Comparison of ENCODE assay signal across 30 cellular contexts in the genomic region with DNA sequence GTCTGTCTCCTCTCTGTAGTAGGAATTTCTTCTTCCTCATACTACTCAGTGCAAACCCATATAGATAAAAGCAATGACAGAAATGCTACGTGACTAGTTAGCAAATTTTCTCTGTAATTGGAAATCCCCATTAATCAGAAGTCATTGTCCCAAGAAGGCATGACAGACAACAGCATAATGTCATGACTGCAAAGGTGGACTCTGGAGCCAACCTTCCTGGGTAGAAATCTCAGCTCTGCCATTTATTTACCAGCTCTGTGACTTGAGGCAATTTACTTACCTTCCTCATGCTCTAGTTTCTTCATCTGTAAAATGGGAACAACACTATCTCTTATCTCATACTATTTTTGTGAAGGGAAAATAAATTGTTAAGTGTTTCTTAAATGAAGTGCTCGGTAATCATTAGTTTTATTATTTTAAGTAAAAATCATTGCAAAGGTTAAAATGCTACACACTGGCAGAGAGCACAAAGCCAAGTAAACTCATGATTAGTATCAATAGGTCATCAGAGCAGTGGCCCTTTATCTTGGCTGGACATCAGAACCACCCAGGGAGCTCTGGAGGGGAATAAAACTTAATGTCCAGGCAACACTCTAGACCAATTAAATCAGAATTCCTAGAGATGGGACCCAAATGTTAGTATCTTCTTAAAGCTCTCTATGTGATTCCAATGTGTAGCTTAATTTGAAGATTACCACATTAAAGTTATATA. TPM values are rescaled to one million over a fixed set of nuclear protein-coding genes. Genes with fewer than 3 reads are reported as not detected.
"Had no signal": no experiment of that assay in that cellular context is flagged by ENCODE, and none has a peak within 500 bp of the region (broad histone marks: within the 10 kb centered on the region; RNA-seq: fewer than 3 reads in every experiment).

No MANE protein-coding gene starts in this region.

- DNase-seq: activated CD4-positive, alpha-beta memory T cell treated with anti-CD3 and anti-CD28 coated beads, Interleukin-2, amount 10 ng/mL, durations not matched to agents 7 days and 5 days; activated CD4-positive, alpha-beta T cell treated with anti-CD3 and anti-CD28 coated beads for 1 hour; activated CD4-positive, alpha-beta T cell treated with anti-CD3 and anti-CD28 coated beads for 4 hours; activated CD4-positive, alpha-beta T cell treated with anti-CD3 and anti-CD28 coated beads, Interleukin-2, amount 10 ng/mL, durations not matched to agents 7 days and 5 days; activated CD4-positive, alpha-beta T cell treated with anti-CD3 and anti-CD28 coated beads, Interleukin-2, amount 50 U/mL, for 4 hours; activated CD8-positive, alpha-beta memory T cell treated with anti-CD3 and anti-CD28 coated beads, Interleukin-2, amount 50 U/mL, for 48 hours; activated gamma-delta T cell; activated naive CD4-positive, alpha-beta T cell; activated naive CD4-positive, alpha-beta T cell treated with anti-CD3 and anti-CD28 coated beads, Interleukin-2, amount 10 ng/mL, durations not matched to agents 7 days and 5 days; activated naive CD8-positive, alpha-beta T cell treated with anti-CD3 and anti-CD28 coated beads, Interleukin-2, amount 10 ng/mL, durations not matched to agents 7 days and 5 days; activated T-cell treated with anti-CD3 and anti-CD28 coated beads for 4 hours; activated T-cell treated with anti-CD3 and anti-CD28 coated beads, Interleukin-2, amount 50 U/mL, for 24 hours; activated T-cell treated with anti-CD3 and anti-CD28 coated beads, Interleukin-2, amount 50 U/mL, for 72 hours; central memory CD4-positive, alpha-beta T cell; cerebellar nuclear complex; colonic mucosa; effector CD8-positive, alpha-beta T cell; esophagus squamous epithelium; foreskin melanocyte; head of caudate nucleus; T-helper 2 cell had no signal

- H3K4me3 ChIP-seq: ascending aorta, breast epithelium, cardiac muscle cell, colonic mucosa, esophagus squamous epithelium, gastroesophageal sphincter had no signal

- ATAC-seq: activated naive CD4-positive, alpha-beta T cell treated with anti-CD3 and anti-CD28 coated beads, Interleukin-2, amount 50 U/mL, for 72 hours; activated T-cell treated with anti-CD3 and anti-CD28 coated beads, Interleukin-2, amount 50 U/mL, for 72 hours; gastroesophageal sphincter; WTC11 had no signal

- H3K36me3 ChIP-seq: ascending aorta, breast epithelium, cardiac muscle cell, colonic mucosa, esophagus squamous epithelium, gastroesophageal sphincter had no signal

- H3K27ac ChIP-seq: ascending aorta, breast epithelium, cardiac muscle cell, colonic mucosa, epithelial cell of prostate, esophagus squamous epithelium, gastroesophageal sphincter, VCaP had no signal

- H3K27me3 ChIP-seq: ascending aorta, breast epithelium, cardiac muscle cell, colonic mucosa, esophagus squamous epithelium, gastroesophageal sphincter had no signal

- H3K4me1 ChIP-seq: breast epithelium, colonic mucosa had no signal

- H3K9me3 ChIP-seq: ascending aorta, breast epithelium, colonic mucosa, esophagus squamous epithelium, gastroesophageal sphincter had no signal

RNA-seq across cellular contexts. Expression of a gene that starts 43.8 kb away (rescaled TPM):
- total RNA-seq: activated CD4-positive, alpha-beta memory T cell treated with anti-CD3 and anti-CD28 coated beads, Interleukin-2, amount 10 ng/mL, durations not matched to agents 7 days and 5 days; activated CD4-positive, alpha-beta T cell treated with anti-CD3 and anti-CD28 coated beads, Interleukin-2, amount 10 ng/mL, durations not matched to agents 7 days and 5 days; T-helper 1 cell treated with Interleukin-12 subunit alpha and Interleukin-12 subunit beta and Interleukin-4 antibody, amounts not matched to agents 30 ng/mL and 1 ng/mL, for 36 hours had no signal
